ENCODE assay signal across 1 cellular context in the genomic region with DNA sequence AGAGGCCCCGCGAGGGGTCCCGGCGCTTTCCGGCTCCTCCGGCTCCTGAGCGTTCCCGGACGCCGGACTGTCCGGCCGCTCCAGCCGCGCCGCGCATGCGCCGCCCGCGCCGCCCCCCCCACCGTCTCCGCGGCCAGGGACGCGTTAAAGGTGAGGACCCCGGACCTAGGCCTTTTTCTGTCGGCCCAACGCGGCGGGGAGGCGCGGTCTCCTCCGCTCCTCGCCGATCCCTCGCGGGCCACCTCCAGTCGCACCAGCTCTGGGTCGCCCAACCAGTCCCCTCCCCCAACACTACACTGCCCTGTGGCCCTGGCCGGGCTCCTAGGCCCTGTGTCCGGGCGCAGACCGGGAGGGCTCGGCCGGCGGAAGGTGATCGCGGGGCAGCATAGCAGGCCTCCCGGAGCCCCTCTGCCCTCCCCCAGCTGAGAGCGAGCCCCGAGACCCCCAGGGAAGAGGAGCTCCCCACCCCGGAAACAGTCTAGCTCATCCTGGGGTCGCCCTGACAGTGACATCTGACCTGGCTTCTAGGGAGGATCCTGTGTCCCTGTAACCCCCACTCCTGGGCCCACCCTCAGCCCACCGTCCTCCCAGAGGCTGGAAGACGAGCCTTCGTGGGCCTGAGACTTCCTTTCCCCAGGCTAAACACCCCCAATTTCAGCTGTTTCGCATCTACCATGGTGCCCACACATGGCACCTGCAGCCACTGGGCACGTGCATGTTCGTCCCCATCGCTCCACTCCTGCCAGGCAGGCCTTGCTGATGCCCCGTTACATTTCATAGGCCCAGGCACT.
A peak's percentile ranks its signal among the peaks of the same experiment; 100 is the strongest.
TF ChIP-seq lines count a peak whose summit lies in the region.

No MANE protein-coding gene starts in this region.

TF ChIP-seq in HEK293, 187 proteins besides CTCF, POLR2A, EP300 and RAD21 (continued from another document and continues in another):
- no peak for TF ChIP-seq ZNF18 (tag by site-specific recombination; IDR thresholded peaks at IDR 0.05)
- TF ChIP-seq ZNF549 (tag by site-specific recombination; IDR thresholded peaks at IDR 0.05) = no peak
- TF ChIP-seq ZNF335 (tag by site-specific recombination; conservative IDR thresholded peaks at IDR 0.05) = peak; percentile 77
- TF ChIP-seq ZNF132 (tag by site-specific recombination; IDR thresholded peaks at IDR 0.05; ENCODE audit: borderline replicate concordance) = no peak
- no peak for TF ChIP-seq ZSCAN16 (tag by site-specific recombination; IDR thresholded peaks at IDR 0.05)
- TF ChIP-seq SCRT1 (tag by site-specific recombination; IDR thresholded peaks at IDR 0.05; ENCODE audit: borderline replicate concordance) = no peak
- no peak for TF ChIP-seq ZNF629 (tag by site-specific recombination; IDR thresholded peaks at IDR 0.05)
- peak; percentile 73 for TF ChIP-seq ZNF2 (tag by site-specific recombination; IDR thresholded peaks at IDR 0.05)
- no peak for TF ChIP-seq ZNF843 (tag by site-specific recombination; IDR thresholded peaks at IDR 0.05)
- no peak for TF ChIP-seq ZNF266 (tag by site-specific recombination; IDR thresholded peaks at IDR 0.05; ENCODE audit: low read depth)
- TF ChIP-seq, protein P1, sequence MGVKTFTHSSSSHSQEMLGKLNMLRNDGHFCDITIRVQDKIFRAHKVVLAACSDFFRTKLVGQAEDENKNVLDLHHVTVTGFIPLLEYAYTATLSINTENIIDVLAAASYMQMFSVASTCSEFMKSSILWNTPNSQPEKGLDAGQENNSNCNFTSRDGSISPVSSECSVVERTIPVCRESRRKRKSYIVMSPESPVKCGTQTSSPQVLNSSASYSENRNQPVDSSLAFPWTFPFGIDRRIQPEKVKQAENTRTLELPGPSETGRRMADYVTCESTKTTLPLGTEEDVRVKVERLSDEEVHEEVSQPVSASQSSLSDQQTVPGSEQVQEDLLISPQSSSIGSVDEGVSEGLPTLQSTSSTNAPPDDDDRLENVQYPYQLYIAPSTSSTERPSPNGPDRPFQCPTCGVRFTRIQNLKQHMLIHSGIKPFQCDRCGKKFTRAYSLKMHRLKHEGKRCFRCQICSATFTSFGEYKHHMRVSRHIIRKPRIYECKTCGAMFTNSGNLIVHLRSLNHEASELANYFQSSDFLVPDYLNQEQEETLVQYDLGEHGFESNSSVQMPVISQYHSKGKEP (tag by site-specific recombination; IDR thresholded peaks at IDR 0.05) = no peak
- TF ChIP-seq, protein P2, sequence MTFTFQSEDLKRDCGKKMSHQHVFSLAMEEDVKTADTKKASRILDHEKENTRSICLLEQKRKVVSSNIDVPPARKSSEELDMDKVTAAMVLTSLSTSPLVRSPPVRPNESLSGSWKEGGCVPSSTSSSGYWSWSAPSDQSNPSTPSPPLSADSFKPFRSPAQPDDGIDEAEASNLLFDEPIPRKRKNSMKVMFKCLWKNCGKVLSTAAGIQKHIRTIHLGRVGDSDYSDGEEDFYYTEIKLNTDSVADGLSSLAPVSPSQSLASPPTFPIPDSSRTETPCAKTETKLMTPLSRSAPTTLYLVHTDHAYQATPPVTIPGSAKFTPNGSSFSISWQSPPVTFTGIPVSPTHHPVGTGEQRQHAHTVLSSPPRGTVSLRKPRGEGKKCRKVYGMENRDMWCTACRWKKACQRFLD (tag by site-specific recombination; IDR thresholded peaks at IDR 0.05) = no peak
- TF ChIP-seq, protein P3, sequence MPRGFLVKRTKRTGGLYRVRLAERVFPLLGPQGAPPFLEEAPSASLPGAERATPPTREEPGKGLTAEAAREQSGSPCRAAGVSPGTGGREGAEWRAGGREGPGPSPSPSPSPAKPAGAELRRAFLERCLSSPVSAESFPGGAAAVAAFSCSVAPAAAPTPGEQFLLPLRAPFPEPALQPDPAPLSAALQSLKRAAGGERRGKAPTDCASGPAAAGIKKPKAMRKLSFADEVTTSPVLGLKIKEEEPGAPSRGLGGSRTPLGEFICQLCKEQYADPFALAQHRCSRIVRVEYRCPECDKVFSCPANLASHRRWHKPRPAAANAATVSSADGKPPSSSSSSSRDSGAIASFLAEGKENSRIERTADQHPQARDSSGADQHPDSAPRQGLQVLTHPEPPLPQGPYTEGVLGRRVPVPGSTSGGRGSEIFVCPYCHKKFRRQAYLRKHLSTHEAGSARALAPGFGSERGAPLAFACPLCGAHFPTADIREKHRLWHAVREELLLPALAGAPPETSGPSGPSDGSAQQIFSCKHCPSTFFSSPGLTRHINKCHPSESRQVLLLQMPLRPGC (tag by site-specific recombination; IDR thresholded peaks at IDR 0.05) = no peak; the same call in 1 of the 2 replicates
- TF ChIP-seq ZNF239 (tag by site-specific recombination; IDR thresholded peaks at IDR 0.05) = no peak
- no peak for TF ChIP-seq ZNF596 (tag by site-specific recombination; IDR thresholded peaks at IDR 0.05)
- TF ChIP-seq ZFHX2 (tag by site-specific recombination; conservative IDR thresholded peaks at IDR 0.05) = no peak
- peak; percentile 75 for TF ChIP-seq ZSCAN30 (tag by site-specific recombination; IDR thresholded peaks at IDR 0.05)
- TF ChIP-seq ZNF292 (tag by site-specific recombination; IDR thresholded peaks at IDR 0.05; ENCODE audit: borderline replicate concordance, low read depth) = no peak
- TF ChIP-seq ZNF19 (tag by site-specific recombination; IDR thresholded peaks at IDR 0.05; ENCODE audit: low read depth) = no peak
- 0 out of 2 replicates have a peak, but pooled peaks have one; percentile 52 for TF ChIP-seq ZBTB10 (tag by site-specific recombination; IDR thresholded peaks at IDR 0.05)
- peak; percentile 59 for TF ChIP-seq ZBTB26 (tag by site-specific recombination; optimal IDR thresholded peaks at IDR 0.05)
- no peak for TF ChIP-seq ZNF174 (tag by site-specific recombination; IDR thresholded peaks at IDR 0.05)
- TF ChIP-seq IKZF3 (tag by site-specific recombination; IDR thresholded peaks at IDR 0.05) = 0 out of 2 replicates have a peak, but pooled peaks have one; percentile 22
- TF ChIP-seq ZNF544 (tag by site-specific recombination; IDR thresholded peaks at IDR 0.05) = no peak
- TF ChIP-seq, protein P4, sequence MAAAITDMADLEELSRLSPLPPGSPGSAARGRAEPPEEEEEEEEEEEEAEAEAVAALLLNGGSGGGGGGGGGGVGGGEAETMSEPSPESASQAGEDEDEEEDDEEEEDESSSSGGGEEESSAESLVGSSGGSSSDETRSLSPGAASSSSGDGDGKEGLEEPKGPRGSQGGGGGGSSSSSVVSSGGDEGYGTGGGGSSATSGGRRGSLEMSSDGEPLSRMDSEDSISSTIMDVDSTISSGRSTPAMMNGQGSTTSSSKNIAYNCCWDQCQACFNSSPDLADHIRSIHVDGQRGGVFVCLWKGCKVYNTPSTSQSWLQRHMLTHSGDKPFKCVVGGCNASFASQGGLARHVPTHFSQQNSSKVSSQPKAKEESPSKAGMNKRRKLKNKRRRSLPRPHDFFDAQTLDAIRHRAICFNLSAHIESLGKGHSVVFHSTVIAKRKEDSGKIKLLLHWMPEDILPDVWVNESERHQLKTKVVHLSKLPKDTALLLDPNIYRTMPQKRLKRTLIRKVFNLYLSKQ (tag by site-specific recombination; IDR thresholded peaks at IDR 0.05; ENCODE audit: borderline replicate concordance) = no peak
- no peak for TF ChIP-seq TRIM28 (IDR thresholded peaks at IDR 0.05; ENCODE audit: borderline replicate concordance, low read length)
- no peak for TF ChIP-seq HOXA7 (CRISPR knock-in tag; IDR thresholded peaks at IDR 0.05; ENCODE audit: borderline replicate concordance)
- TF ChIP-seq RBAK (tag by site-specific recombination; IDR thresholded peaks at IDR 0.05) = no peak
- TF ChIP-seq, protein P5, sequence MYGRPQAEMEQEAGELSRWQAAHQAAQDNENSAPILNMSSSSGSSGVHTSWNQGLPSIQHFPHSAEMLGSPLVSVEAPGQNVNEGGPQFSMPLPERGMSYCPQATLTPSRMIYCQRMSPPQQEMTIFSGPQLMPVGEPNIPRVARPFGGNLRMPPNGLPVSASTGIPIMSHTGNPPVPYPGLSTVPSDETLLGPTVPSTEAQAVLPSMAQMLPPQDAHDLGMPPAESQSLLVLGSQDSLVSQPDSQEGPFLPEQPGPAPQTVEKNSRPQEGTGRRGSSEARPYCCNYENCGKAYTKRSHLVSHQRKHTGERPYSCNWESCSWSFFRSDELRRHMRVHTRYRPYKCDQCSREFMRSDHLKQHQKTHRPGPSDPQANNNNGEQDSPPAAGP (tag by site-specific recombination; IDR thresholded peaks at IDR 0.05) = no peak
- TF ChIP-seq, protein P6, sequence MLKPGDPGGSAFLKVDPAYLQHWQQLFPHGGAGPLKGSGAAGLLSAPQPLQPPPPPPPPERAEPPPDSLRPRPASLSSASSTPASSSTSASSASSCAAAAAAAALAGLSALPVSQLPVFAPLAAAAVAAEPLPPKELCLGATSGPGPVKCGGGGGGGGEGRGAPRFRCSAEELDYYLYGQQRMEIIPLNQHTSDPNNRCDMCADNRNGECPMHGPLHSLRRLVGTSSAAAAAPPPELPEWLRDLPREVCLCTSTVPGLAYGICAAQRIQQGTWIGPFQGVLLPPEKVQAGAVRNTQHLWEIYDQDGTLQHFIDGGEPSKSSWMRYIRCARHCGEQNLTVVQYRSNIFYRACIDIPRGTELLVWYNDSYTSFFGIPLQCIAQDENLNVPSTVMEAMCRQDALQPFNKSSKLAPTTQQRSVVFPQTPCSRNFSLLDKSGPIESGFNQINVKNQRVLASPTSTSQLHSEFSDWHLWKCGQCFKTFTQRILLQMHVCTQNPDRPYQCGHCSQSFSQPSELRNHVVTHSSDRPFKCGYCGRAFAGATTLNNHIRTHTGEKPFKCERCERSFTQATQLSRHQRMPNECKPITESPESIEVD (tag by site-specific recombination; IDR thresholded peaks at IDR 0.05) = no peak
- no peak for TF ChIP-seq ZBTB6 (tag by site-specific recombination; IDR thresholded peaks at IDR 0.05)
- TF ChIP-seq, protein P7, sequence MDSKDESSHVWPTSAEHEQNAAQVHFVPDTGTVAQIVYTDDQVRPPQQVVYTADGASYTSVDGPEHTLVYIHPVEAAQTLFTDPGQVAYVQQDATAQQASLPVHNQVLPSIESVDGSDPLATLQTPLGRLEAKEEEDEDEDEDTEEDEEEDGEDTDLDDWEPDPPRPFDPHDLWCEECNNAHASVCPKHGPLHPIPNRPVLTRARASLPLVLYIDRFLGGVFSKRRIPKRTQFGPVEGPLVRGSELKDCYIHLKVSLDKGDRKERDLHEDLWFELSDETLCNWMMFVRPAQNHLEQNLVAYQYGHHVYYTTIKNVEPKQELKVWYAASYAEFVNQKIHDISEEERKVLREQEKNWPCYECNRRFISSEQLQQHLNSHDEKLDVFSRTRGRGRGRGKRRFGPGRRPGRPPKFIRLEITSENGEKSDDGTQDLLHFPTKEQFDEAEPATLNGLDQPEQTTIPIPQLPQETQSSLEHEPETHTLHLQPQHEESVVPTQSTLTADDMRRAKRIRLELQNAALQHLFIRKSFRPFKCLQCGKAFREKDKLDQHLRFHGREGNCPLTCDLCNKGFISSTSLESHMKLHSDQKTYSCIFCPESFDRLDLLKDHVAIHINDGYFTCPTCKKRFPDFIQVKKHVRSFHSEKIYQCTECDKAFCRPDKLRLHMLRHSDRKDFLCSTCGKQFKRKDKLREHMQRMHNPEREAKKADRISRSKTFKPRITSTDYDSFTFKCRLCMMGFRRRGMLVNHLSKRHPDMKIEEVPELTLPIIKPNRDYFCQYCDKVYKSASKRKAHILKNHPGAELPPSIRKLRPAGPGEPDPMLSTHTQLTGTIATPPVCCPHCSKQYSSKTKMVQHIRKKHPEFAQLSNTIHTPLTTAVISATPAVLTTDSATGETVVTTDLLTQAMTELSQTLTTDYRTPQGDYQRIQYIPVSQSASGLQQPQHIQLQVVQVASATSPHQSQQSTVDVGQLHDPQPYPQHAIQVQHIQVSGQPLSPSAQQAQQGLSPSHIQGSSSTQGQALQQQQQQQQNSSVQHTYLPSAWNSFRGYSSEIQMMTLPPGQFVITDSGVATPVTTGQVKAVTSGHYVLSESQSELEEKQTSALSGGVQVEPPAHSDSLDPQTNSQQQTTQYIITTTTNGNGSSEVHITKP (tag by site-specific recombination; IDR thresholded peaks at IDR 0.05) = no peak
- no peak for TF ChIP-seq ZNF175 (tag by site-specific recombination; IDR thresholded peaks at IDR 0.05)
- no peak for TF ChIP-seq ZNF658 (tag by site-specific recombination; IDR thresholded peaks at IDR 0.05)
